28 cellular contexts compared by ENCODE assay signal in the genomic region with DNA sequence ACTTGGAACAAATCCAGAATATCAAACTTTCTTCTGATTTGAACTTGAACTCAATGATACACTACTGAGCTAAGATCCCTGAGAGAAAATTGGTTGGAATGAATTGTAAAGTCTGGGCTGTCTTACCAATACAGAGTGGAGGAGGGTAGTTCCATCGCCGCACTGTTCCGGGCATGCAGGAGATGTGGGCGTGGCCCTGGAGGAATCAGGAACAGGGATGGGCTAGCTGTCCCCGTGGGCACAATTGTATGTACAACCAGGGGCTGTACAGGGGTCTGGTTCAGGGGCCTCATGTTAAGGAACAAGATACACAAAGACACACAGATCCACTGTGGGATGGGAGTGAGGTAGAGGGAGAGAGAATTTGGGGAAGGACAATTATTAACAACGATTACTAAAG.
"Had no signal": no experiment of that assay in that cellular context is flagged by ENCODE, and none has a peak within 500 bp of the region (broad histone marks: within the 10 kb centered on the region; RNA-seq: fewer than 3 reads in every experiment).

No MANE protein-coding gene starts in this region.

- H3K9me3 Mint-ChIP-seq: naive thymus-derived CD8-positive, alpha-beta T cell; neural progenitor cell had no signal

- H3K36me3 ChIP-seq: left lung, lower lobe of right lung, neural progenitor cell, neutrophil, ovary, right atrium auricular region, right lobe of liver, stomach, thyroid gland, transverse colon, upper lobe of left lung, vagina had no signal

- H3K4me3 ChIP-seq: hepatocyte, left lung, lower lobe of right lung, neural progenitor cell, ovary, right atrium auricular region, right lobe of liver, skin epidermis, stomach, testis, thyroid gland, transverse colon, upper lobe of left lung, vagina had no signal

- H3K36me3 Mint-ChIP-seq: naive thymus-derived CD8-positive, alpha-beta T cell; stimulated activated naive B cell treated with anti-CD40 and anti-IgM and Interleukin-4, amounts not matched to agents 10 μg/mL and 1 μg/mL and 100 μg/mL, for 72 hours had no signal

- H3K4me1 ChIP-seq: left lung, lower lobe of right lung, neural progenitor cell, right atrium auricular region, right lobe of liver, stomach, thyroid gland, transverse colon, upper lobe of left lung, vagina had no signal

- H3K27ac Mint-ChIP-seq: naive thymus-derived CD8-positive, alpha-beta T cell; nephron progenitor cell; neural progenitor cell; progenitor cell of endocrine pancreas; stimulated activated naive B cell treated with anti-CD40 and anti-IgM and Interleukin-4, amounts not matched to agents 10 μg/mL and 1 μg/mL and 100 μg/mL, for 72 hours had no signal

- ATAC-seq: left colon; left lung; lower lobe of right lung; naive thymus-derived CD8-positive, alpha-beta T cell; right lobe of liver; stimulated activated naive B cell treated with anti-CD40 and anti-IgM and Interleukin-4, amounts not matched to agents 10 μg/mL and 1 μg/mL and 100 μg/mL, for 72 hours; stimulated activated naive CD8-positive, alpha-beta T cell treated with anti-CD3 and anti-CD28 coated beads, Interleukin-15, Interleukin-2, amounts not matched to agents 100 U/mL and 50 U/mL, for 24 hours had no signal

- H3K27me3 ChIP-seq: neural progenitor cell, ovary, right atrium auricular region, right lobe of liver, testis, thyroid gland, upper lobe of left lung, vagina had no signal

- H3K27ac ChIP-seq: hepatocyte, left lung, lower lobe of right lung, neural progenitor cell, neutrophil, ovary, right atrium auricular region, right lobe of liver, skin epidermis, stomach, testis, thyroid gland, transverse colon, upper lobe of left lung, vagina had no signal

- H3K9me3 ChIP-seq: left lung, lower lobe of right lung, neutrophil, ovary, right atrium auricular region, right lobe of liver, stomach, testis, thyroid gland, transverse colon, upper lobe of left lung, vagina had no signal

- H3K4me1 Mint-ChIP-seq: naive thymus-derived CD8-positive, alpha-beta T cell; neural progenitor cell had no signal

- DNase-seq: left colon; left lung; lower lobe of right lung; mammary epithelial cell; mesenchymal stem cell; naive thymus-derived CD8-positive, alpha-beta T cell; nephron progenitor cell; occipital lobe; ovary; right lobe of liver; stimulated activated CD4-positive, alpha-beta T cell treated with anti-CD3 and anti-CD28 coated beads, Interleukin-12 subunit alpha, Interleukin-12 subunit beta, amount 100 ng/mL, for 4 hours; stimulated activated CD4-positive, alpha-beta T cell treated with anti-CD3 and anti-CD28 coated beads, Interleukin-15, amount 100 ng/mL, for 24 hours; stimulated activated CD4-positive, alpha-beta T cell treated with anti-CD3 and anti-CD28 coated beads, Interleukin-2, amount 100 ng/mL, for 24 hours; stimulated activated CD4-positive, alpha-beta T cell treated with anti-CD3 and anti-CD28 coated beads, Interleukin-4, amount 100 ng/mL, for 1 hour; stimulated activated naive B cell treated with anti-CD40 and anti-IgM and Interleukin-4, amounts not matched to agents 10 μg/mL and 1 μg/mL and 100 μg/mL, for 72 hours; stimulated activated naive CD8-positive, alpha-beta T cell treated with anti-CD3 and anti-CD28 coated beads, Interleukin-15, Interleukin-2, amounts not matched to agents 100 U/mL and 50 U/mL, for 24 hours; stomach; testis; thyroid gland; transverse colon; upper lobe of left lung had no signal

- H3K4me3 Mint-ChIP-seq: naive thymus-derived CD8-positive, alpha-beta T cell; nephron progenitor cell; neural progenitor cell; stimulated activated naive B cell treated with anti-CD40 and anti-IgM and Interleukin-4, amounts not matched to agents 10 μg/mL and 1 μg/mL and 100 μg/mL, for 72 hours had no signal
